1 cellular context compared by ENCODE assay signal in the genomic region with DNA sequence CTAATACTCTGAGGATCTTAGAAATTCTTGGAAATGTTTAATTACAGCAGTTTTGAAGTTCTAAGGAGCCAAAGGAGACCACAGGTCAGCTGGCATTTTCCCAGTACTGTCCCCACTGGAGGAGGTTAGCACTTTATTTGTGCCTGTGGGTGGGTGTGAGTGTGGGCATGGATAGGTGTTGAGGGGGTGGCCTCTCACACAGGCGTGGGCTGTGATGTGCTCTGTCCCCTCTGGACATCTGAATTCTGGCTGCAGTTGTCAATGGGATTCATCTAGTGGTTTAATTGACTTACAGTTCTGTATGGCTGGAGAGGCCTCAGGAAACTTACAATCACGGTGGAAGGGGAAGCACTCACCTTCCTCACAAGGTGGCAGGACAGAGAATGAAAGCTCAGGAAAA.
TF ChIP-seq lines count a peak whose summit lies in the region.

No MANE protein-coding gene starts in this region.

TF ChIP-seq in HepG2, 621 proteins besides CTCF, POLR2A, EP300 and RAD21 (continued from another document):
- TF ChIP-seq, protein P1, sequence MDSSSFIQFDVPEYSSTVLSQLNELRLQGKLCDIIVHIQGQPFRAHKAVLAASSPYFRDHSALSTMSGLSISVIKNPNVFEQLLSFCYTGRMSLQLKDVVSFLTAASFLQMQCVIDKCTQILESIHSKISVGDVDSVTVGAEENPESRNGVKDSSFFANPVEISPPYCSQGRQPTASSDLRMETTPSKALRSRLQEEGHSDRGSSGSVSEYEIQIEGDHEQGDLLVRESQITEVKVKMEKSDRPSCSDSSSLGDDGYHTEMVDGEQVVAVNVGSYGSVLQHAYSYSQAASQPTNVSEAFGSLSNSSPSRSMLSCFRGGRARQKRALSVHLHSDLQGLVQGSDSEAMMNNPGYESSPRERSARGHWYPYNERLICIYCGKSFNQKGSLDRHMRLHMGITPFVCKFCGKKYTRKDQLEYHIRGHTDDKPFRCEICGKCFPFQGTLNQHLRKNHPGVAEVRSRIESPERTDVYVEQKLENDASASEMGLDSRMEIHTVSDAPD (CRISPR knock-in tag; IDR thresholded peaks at IDR 0.05) = no peak
- TF ChIP-seq, protein P2, sequence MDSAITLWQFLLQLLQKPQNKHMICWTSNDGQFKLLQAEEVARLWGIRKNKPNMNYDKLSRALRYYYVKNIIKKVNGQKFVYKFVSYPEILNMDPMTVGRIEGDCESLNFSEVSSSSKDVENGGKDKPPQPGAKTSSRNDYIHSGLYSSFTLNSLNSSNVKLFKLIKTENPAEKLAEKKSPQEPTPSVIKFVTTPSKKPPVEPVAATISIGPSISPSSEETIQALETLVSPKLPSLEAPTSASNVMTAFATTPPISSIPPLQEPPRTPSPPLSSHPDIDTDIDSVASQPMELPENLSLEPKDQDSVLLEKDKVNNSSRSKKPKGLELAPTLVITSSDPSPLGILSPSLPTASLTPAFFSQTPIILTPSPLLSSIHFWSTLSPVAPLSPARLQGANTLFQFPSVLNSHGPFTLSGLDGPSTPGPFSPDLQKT (CRISPR knock-in tag; IDR thresholded peaks at IDR 0.05; ENCODE audit: borderline replicate concordance) = no peak
